Comparison of ENCODE assay signal across 1 cellular context in genomic region chr13:26698392-26699196, GRCh38.
TF ChIP-seq lines count a peak whose summit lies in the region.

No MANE protein-coding gene starts in this region.

TF ChIP-seq in WTC11, 78 proteins besides CTCF, POLR2A, EP300 and RAD21 (continued from another document):
- TF ChIP-seq ARID4B (CRISPR knock-in tag; IDR thresholded peaks at IDR 0.05; ENCODE audit: borderline replicate concordance): no peak
- TF ChIP-seq ZNF263 (CRISPR knock-in tag; IDR thresholded peaks at IDR 0.05; ENCODE audit: low read depth): no peak
- no peak for TF ChIP-seq NFATC4 (CRISPR knock-in tag; IDR thresholded peaks at IDR 0.05)
- TF ChIP-seq GTF2I (CRISPR knock-in tag; conservative IDR thresholded peaks at IDR 0.05): no peak
- TF ChIP-seq, protein P1, sequence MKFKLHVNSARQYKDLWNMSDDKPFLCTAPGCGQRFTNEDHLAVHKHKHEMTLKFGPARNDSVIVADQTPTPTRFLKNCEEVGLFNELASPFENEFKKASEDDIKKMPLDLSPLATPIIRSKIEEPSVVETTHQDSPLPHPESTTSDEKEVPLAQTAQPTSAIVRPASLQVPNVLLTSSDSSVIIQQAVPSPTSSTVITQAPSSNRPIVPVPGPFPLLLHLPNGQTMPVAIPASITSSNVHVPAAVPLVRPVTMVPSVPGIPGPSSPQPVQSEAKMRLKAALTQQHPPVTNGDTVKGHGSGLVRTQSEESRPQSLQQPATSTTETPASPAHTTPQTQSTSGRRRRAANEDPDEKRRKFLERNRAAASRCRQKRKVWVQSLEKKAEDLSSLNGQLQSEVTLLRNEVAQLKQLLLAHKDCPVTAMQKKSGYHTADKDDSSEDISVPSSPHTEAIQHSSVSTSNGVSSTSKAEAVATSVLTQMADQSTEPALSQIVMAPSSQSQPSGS (CRISPR knock-in tag; IDR thresholded peaks at IDR 0.05; ENCODE audit: borderline replicate concordance, low read depth): no peak
TF ChIP-seq in WTC11: peak in this region for 0.
